Comparison of ENCODE assay signal across 30 cellular contexts in genomic region chr16:19344980-19345379, GRCh38. TPM values are rescaled to one million over a fixed set of nuclear protein-coding genes. Genes with fewer than 3 reads are reported as not detected.
"Had no signal": no experiment of that assay in that cellular context is flagged by ENCODE, and none has a peak within 500 bp of the region (broad histone marks: within the 10 kb centered on the region; RNA-seq: fewer than 3 reads in every experiment).

No MANE protein-coding gene starts in this region.

- H3K27ac ChIP-seq: adrenal gland, body of pancreas, esophagus muscularis mucosa, foreskin keratinocyte, gastrocnemius medialis had no signal

- H3K4me1 Mint-ChIP-seq: activated CD4-positive, alpha-beta T cell treated with anti-CD3 and anti-CD28 coated beads for 36 hours; activated CD4-positive, alpha-beta T cell treated with anti-CD3 and anti-CD28 coated beads, Interleukin-2, amount 10 ng/mL, durations not matched to agents 24 days and 14 days; activated naive CD4-positive, alpha-beta T cell treated with anti-CD3 and anti-CD28 coated beads, Interleukin-2, amount 50 U/mL, for 24 hours; activated naive CD8-positive, alpha-beta T cell treated with anti-CD3 and anti-CD28 coated beads for 36 hours; activated naive CD8-positive, alpha-beta T cell treated with anti-CD3 and anti-CD28 coated beads, Interleukin-2, amount 50 U/mL, for 24 hours; activated T-helper 17 cell treated with anti-CD3 and anti-CD28 coated beads, Interleukin-2, amount 50 U/mL, for 72 hours had no signal

- H3K9me3 ChIP-seq: adrenal gland, body of pancreas, gastrocnemius medialis had no signal

- H3K36me3 Mint-ChIP-seq: activated CD4-positive, alpha-beta memory T cell treated with anti-CD3 and anti-CD28 coated beads for 36 hours; activated naive CD4-positive, alpha-beta T cell treated with anti-CD3 and anti-CD28 coated beads, Interleukin-2, amount 50 U/mL, for 24 hours; activated naive CD8-positive, alpha-beta T cell treated with anti-CD3 and anti-CD28 coated beads for 36 hours had no signal

- H3K4me3 Mint-ChIP-seq: activated CD4-positive, alpha-beta memory T cell treated with anti-CD3 and anti-CD28 coated beads for 36 hours; activated CD4-positive, alpha-beta T cell treated with anti-CD3 and anti-CD28 coated beads for 36 hours; activated CD4-positive, alpha-beta T cell treated with anti-CD3 and anti-CD28 coated beads, Interleukin-2, amount 10 ng/mL, durations not matched to agents 24 days and 14 days; activated CD8-positive, alpha-beta T cell treated with anti-CD3 and anti-CD28 coated beads, Interleukin-2, amount 10 ng/mL, durations not matched to agents 7 days and 5 days; activated naive CD4-positive, alpha-beta T cell treated with anti-CD3 and anti-CD28 coated beads, Interleukin-2, amount 50 U/mL, for 24 hours; activated naive CD8-positive, alpha-beta T cell treated with anti-CD3 and anti-CD28 coated beads for 36 hours; activated naive CD8-positive, alpha-beta T cell treated with anti-CD3 and anti-CD28 coated beads, Interleukin-2, amount 50 U/mL, for 24 hours; activated T-cell treated with anti-CD3 and anti-CD28 coated beads, Interleukin-2, amount 50 U/mL, for 4 hours; activated T-helper 17 cell treated with anti-CD3 and anti-CD28 coated beads, Interleukin-2, amount 50 U/mL, for 72 hours; effector memory CD8-positive, alpha-beta T cell had no signal

- ATAC-seq: activated CD4-positive, alpha-beta T cell treated with anti-CD3 and anti-CD28 coated beads for 36 hours; activated CD8-positive, alpha-beta T cell treated with anti-CD3 and anti-CD28 coated beads, Interleukin-2, amount 10 ng/mL, durations not matched to agents 7 days and 5 days; activated naive CD8-positive, alpha-beta T cell treated with anti-CD3 and anti-CD28 coated beads, Interleukin-2, amount 50 U/mL, for 24 hours; activated T-cell treated with anti-CD3 and anti-CD28 coated beads, Interleukin-2, amount 50 U/mL, for 4 hours; activated T-helper 17 cell treated with anti-CD3 and anti-CD28 coated beads, Interleukin-2, amount 50 U/mL, for 72 hours; body of pancreas; effector memory CD8-positive, alpha-beta T cell; foreskin keratinocyte; gastrocnemius medialis had no signal

- H3K4me3 ChIP-seq: adrenal gland, body of pancreas, esophagus muscularis mucosa, gastrocnemius medialis had no signal

- H3K27me3 ChIP-seq: adrenal gland, body of pancreas had no signal

- H3K9me3 Mint-ChIP-seq: activated CD4-positive, alpha-beta memory T cell treated with anti-CD3 and anti-CD28 coated beads for 36 hours; activated naive CD4-positive, alpha-beta T cell treated with anti-CD3 and anti-CD28 coated beads, Interleukin-2, amount 50 U/mL, for 24 hours; activated naive CD8-positive, alpha-beta T cell treated with anti-CD3 and anti-CD28 coated beads for 36 hours; activated T-helper 17 cell treated with anti-CD3 and anti-CD28 coated beads, Interleukin-2, amount 50 U/mL, for 72 hours; effector memory CD8-positive, alpha-beta T cell had no signal

- H3K4me1 ChIP-seq: adrenal gland, body of pancreas, foreskin keratinocyte, gastrocnemius medialis had no signal

- H3K36me3 ChIP-seq: adrenal gland, esophagus muscularis mucosa, gastrocnemius medialis had no signal

- DNase-seq: activated CD4-positive, alpha-beta memory T cell treated with anti-CD3 and anti-CD28 coated beads for 36 hours; activated CD4-positive, alpha-beta T cell treated with anti-CD3 and anti-CD28 coated beads for 36 hours; activated CD4-positive, alpha-beta T cell treated with anti-CD3 and anti-CD28 coated beads, Interleukin-2, amount 10 ng/mL, durations not matched to agents 24 days and 14 days; activated CD4-positive, CD25-positive, alpha-beta regulatory T cell; activated CD4-positive, CD25-positive, alpha-beta regulatory T cell treated with anti-CD3 and anti-CD28 coated beads, Interleukin-2, amount 50 U/mL, for 72 hours; activated CD8-positive, alpha-beta T cell treated with anti-CD3 and anti-CD28 coated beads, Interleukin-2, amount 10 ng/mL, durations not matched to agents 7 days and 5 days; activated effector memory CD4-positive, alpha-beta T cell treated with Interleukin-2 at 50 U/mL for 16 hours; activated gamma-delta T cell treated with Interleukin-2 at 50 U/mL for 16 hours; activated naive CD4-positive, alpha-beta T cell treated with Interleukin-2 at 50 U/mL for 16 hours; activated naive CD8-positive, alpha-beta T cell treated with anti-CD3 and anti-CD28 coated beads for 36 hours; activated naive CD8-positive, alpha-beta T cell treated with anti-CD3 and anti-CD28 coated beads, Interleukin-2, amount 50 U/mL, for 24 hours; activated T-cell treated with anti-CD3 and anti-CD28 coated beads, Interleukin-2, amount 50 U/mL, for 4 hours; adrenal gland; amygdala; aorta; body of pancreas; caudate nucleus; cortex of kidney; dermis blood vessel endothelial cell; effector CD4-positive, alpha-beta T cell; effector memory CD8-positive, alpha-beta T cell; erythroblast; foreskin keratinocyte; gastrocnemius medialis; T-helper 2 cell had no signal

- H3K27ac Mint-ChIP-seq: activated CD4-positive, alpha-beta memory T cell treated with anti-CD3 and anti-CD28 coated beads for 36 hours; activated CD4-positive, alpha-beta T cell treated with anti-CD3 and anti-CD28 coated beads for 36 hours; activated CD4-positive, alpha-beta T cell treated with anti-CD3 and anti-CD28 coated beads, Interleukin-2, amount 10 ng/mL, durations not matched to agents 24 days and 14 days; activated CD8-positive, alpha-beta T cell treated with anti-CD3 and anti-CD28 coated beads, Interleukin-2, amount 10 ng/mL, durations not matched to agents 7 days and 5 days; activated naive CD4-positive, alpha-beta T cell treated with anti-CD3 and anti-CD28 coated beads, Interleukin-2, amount 50 U/mL, for 24 hours; activated naive CD8-positive, alpha-beta T cell treated with anti-CD3 and anti-CD28 coated beads for 36 hours; activated naive CD8-positive, alpha-beta T cell treated with anti-CD3 and anti-CD28 coated beads, Interleukin-2, amount 50 U/mL, for 24 hours; activated T-helper 17 cell treated with anti-CD3 and anti-CD28 coated beads, Interleukin-2, amount 50 U/mL, for 72 hours; effector memory CD8-positive, alpha-beta T cell had no signal

RNA-seq across cellular contexts. Expression of gene CLEC19A, which starts 59.4 kb away (rescaled TPM):
- total RNA-seq: activated CD4-positive, alpha-beta memory T cell treated with anti-CD3 and anti-CD28 coated beads for 36 hours; activated CD4-positive, alpha-beta T cell treated with anti-CD3 and anti-CD28 coated beads for 36 hours; activated CD4-positive, alpha-beta T cell treated with anti-CD3 and anti-CD28 coated beads, Interleukin-2, amount 10 ng/mL, durations not matched to agents 24 days and 14 days; activated CD8-positive, alpha-beta T cell treated with anti-CD3 and anti-CD28 coated beads, Interleukin-2, amount 10 ng/mL, durations not matched to agents 7 days and 5 days; activated naive CD8-positive, alpha-beta T cell treated with anti-CD3 and anti-CD28 coated beads for 36 hours; activated T-cell treated with anti-CD3 and anti-CD28 coated beads, Interleukin-2, amount 50 U/mL, for 4 hours; activated T-helper 17 cell treated with anti-CD3 and anti-CD28 coated beads, Interleukin-2, amount 50 U/mL, for 72 hours; adrenal gland; aorta; body of pancreas; chondrocyte; dermis blood vessel endothelial cell; esophagus muscularis mucosa; foreskin keratinocyte; gastrocnemius medialis; T-helper 1 cell treated with Interleukin-12 subunit alpha and Interleukin-12 subunit beta and Interleukin-4 antibody, amounts not matched to agents 30 ng/mL and 1 ng/mL, for 36 hours had no signal
